In the genomic region with DNA sequence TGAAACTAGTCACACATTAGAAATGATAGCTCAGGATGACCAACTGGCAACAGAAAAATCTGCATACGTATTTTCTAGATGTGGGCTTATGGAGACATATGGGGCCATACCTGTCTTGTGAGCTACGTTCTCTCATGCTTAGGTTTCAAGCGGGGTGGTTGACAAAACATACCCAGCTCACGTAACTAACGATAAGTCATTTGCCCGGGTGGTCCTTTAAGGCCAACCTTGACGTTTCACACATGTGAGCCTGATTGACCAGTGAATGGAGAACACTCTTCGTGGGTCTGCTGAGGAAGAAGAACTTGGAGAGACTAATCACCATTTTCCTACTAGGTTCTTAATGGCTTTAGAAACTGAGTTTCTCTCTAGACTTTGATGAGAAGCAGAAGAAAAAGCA, we compare ENCODE assay signal across 2 cellular contexts.
TF ChIP-seq lines count a peak whose summit lies in the region.

No MANE protein-coding gene starts in this region.

TF ChIP-seq in liver, 16 proteins besides CTCF, POLR2A, EP300 and RAD21:
- TF ChIP-seq FOXA2 (IDR thresholded peaks at IDR 0.05), result no peak

TF ChIP-seq in HepG2, 621 proteins besides CTCF, POLR2A, EP300 and RAD21:
- TF ChIP-seq GZF1 (CRISPR knock-in tag; IDR thresholded peaks at IDR 0.05) (no peak), SMAD3 (CRISPR knock-in tag; IDR thresholded peaks at IDR 0.05) (no peak), ZNF75D (CRISPR knock-in tag; IDR thresholded peaks at IDR 0.05; ENCODE audit: borderline replicate concordance) (no peak)
TF ChIP-seq in HepG2: peak in this region for 0.
